ENCODE assay signal across 18 cellular contexts in genomic region chr9:100125913-100126312, GRCh38. TPM values are rescaled to one million over a fixed set of nuclear protein-coding genes. Genes with fewer than 3 reads are reported as not detected.
DNase-seq lines count a peak whose midpoint lies in the region; ATAC-seq and TF ChIP-seq lines count a peak whose summit lies in the region.
"Had no signal": no experiment of that assay in that cellular context is flagged by ENCODE, and none has a peak within 500 bp of the region (broad histone marks: within the 10 kb centered on the region; RNA-seq: fewer than 3 reads in every experiment).

No MANE protein-coding gene starts in this region.

- H3K9me3 ChIP-seq in IMR-90 (ENCODE audit: control insufficient read depth, insufficient read depth, low read length), result no peaks in the 10 kb centered on the region
- H3K9me3 ChIP-seq: BE2C, Caco-2 had no signal

- no peak overlapping the region for H3K4ac ChIP-seq in IMR-90 (ENCODE audit: low read depth, low read length)

- peaks cover 2% of the 10 kb centered on the region; the same call in 1 of the 2 replicates for H3K9me1 ChIP-seq in IMR-90 (ENCODE audit: insufficient read depth, low read length)

- no peak overlapping the region for H3K4me2 ChIP-seq in IMR-90 (ENCODE audit: low read depth, low read length)

- TF ChIP-seq CTCF in IMR-90 (conservative IDR thresholded peaks at IDR 0.05; ENCODE audit: low read depth, low read length) (no peak), epithelial cell of esophagus (IDR thresholded peaks at IDR 0.05; ENCODE audit: insufficient read depth, low read depth, low read length, missing control alignments) (no peak)

- H3K4me3 ChIP-seq in IMR-90 (ENCODE audit: insufficient read depth, low read depth, low read length) (no peak overlapping the region), epithelial cell of esophagus (ENCODE audit: low read length) (no peak overlapping the region)

- no peak overlapping the region for H4K8ac ChIP-seq in IMR-90 (ENCODE audit: low read depth in 2 of 2, low read length in 2 of 2)

- no peak overlapping the region for H2BK5ac ChIP-seq in IMR-90 (ENCODE audit: low read depth, low read length, poor library complexity, severe bottlenecking)

- in situ Hi-C loops in IMR-90 (cut with MboI; ENCODE audit: low sequenced_read_pairs), result no loop called here

- no peak overlapping the region for H3K27ac ChIP-seq in IMR-90 (ENCODE audit: insufficient read depth, low read length)

- no peak overlapping the region for H2AK5ac ChIP-seq in IMR-90 (ENCODE audit: low read depth, low read length)

- no TSS peak for BruUV-seq in IMR-90 (replicated peaks; lab: Mats Ljungman, UMichigan)

- no peak overlapping the region for H3K14ac ChIP-seq in IMR-90 (replicated peaks; ENCODE audit: low read depth, low read length)

- H2BK20ac ChIP-seq in IMR-90 (ENCODE audit: low read depth, low read length), result no peak overlapping the region

- no peak overlapping the region for H2AFZ ChIP-seq in IMR-90 (replicated peaks; ENCODE audit: low read length, poor library complexity)

- intact Hi-C loops in IMR-90 (cut with micrococcal nuclease), result loop anchor here (10.0 kb wide), 2 partner anchors 49 to 169 kb away; no protein-coding TSS in a partner anchor

- no peak for TF ChIP-seq POLR2A in IMR-90 (IDR thresholded peaks at IDR 0.05; ENCODE audit: low read depth, low read length)

- no CpG with 5 or more reads among the region's 2 CpGs for WGBS in IMR-90 (ENCODE audit: extremely low coverage in 2 of 2, insufficient read length in 1 of 2), 2 experiments

- no peak overlapping the region for H2BK120ac ChIP-seq in IMR-90 (ENCODE audit: low read depth, low read length)

- TF ChIP-seq RAD21 in IMR-90 (IDR thresholded peaks at IDR 0.05; ENCODE audit: low read length), result no peak

- no peak for ATAC-seq in IMR-90 (ENCODE audit: low read depth)
- no peak for ATAC-seq in HG02571 (IDR thresholded peaks at IDR 0.05; ENCODE audit: unreplicated experiment)

- peaks cover 3% of the 10 kb centered on the region; the same call in 1 of the 2 replicates for H3K4me1 ChIP-seq in IMR-90 (ENCODE audit: control insufficient read depth, insufficient read depth, low read length)
- H3K4me1 ChIP-seq: BE2C, Caco-2 had no signal

- no peak overlapping the region for H2AK9ac ChIP-seq in IMR-90 (replicated peaks; ENCODE audit: low read depth, low read length, poor library complexity)

- POLR2A ChIA-PET in IMR-90 (lab: Charles Lee; ENCODE audit: unreplicated experiment), result no interaction called here

- H3K23ac ChIP-seq in IMR-90 (ENCODE audit: low read depth, low read length), result no peak overlapping the region

- no peak overlapping the region for H4K5ac ChIP-seq in IMR-90 (ENCODE audit: low read depth, low read length)

- no peak overlapping the region for H3K18ac ChIP-seq in IMR-90 (ENCODE audit: low read depth, low read length)

- H3K36me3 ChIP-seq in IMR-90 (ENCODE audit: control insufficient read depth, insufficient read depth, low read length), result 0 out of 2 replicates have a peak, but pooled peaks cover 2% of the 10 kb centered on the region

- 0 out of 2 replicates have a peak, but pooled peaks cover 4% of the 10 kb centered on the region for H4K20me1 ChIP-seq in IMR-90 (ENCODE audit: insufficient read depth, low read length)

- dilution Hi-C loops in IMR-90 (cut with HindIII; ENCODE audit: low sequenced_read_pairs, unreplicated experiment), result no loop called here

- H3K27me3 ChIP-seq in IMR-90 (ENCODE audit: control insufficient read depth, insufficient read depth, low read length), result no peaks in the 10 kb centered on the region
- H3K27me3 ChIP-seq: BE2C had no signal

- CTCF ChIA-PET in IMR-90 (lab: Yijun Ruan, JAX), result interaction anchor here (0.6 kb wide), 1 partner anchor 248 kb away, joined by 3 read pairs; no protein-coding TSS in a partner anchor

- H2BK15ac ChIP-seq in IMR-90 (ENCODE audit: low read depth, low read length), result no peak overlapping the region

- H3K9ac ChIP-seq in IMR-90 (ENCODE audit: low read depth, low read length), result no peak overlapping the region

- H3K56ac ChIP-seq in IMR-90 (ENCODE audit: extremely low read depth, insufficient read depth, low read length), result no peak overlapping the region

- peaks cover 6 to 12% of the 10 kb centered on the region in 2 experiments; a peak in 3 of 4 replicates for H3K79me1 ChIP-seq in IMR-90 (ENCODE audit: low read depth in 1 of 2, low read length in 2 of 2)

- DNase-seq in EH (ENCODE audit: low read depth), result peak; percentile 1
- no peak for DNase-seq in IMR-90
- peak; percentile 17 for DNase-seq in epithelial cell of esophagus (ENCODE audit: low read depth)
- peak; percentile 22 for DNase-seq in fibroblast of peridontal ligament (ENCODE audit: extremely low read depth)
- no peak for DNase-seq in activated CD4-positive, CD25-positive, alpha-beta regulatory T cell treated with anti-CD3 and anti-CD28 coated beads, Interleukin-2, amount 50 U/mL, for 72 hours
- DNase-seq in NCI-H187 treated with DMSO at 0.1 percent for 48 hours (lab: John Stamatoyannopoulos, UW), result no peak
- DNase-seq: ACHN; BE2C; C1 segment of cervical spinal cord; Caco-2; CD4-positive, alpha-beta T cell; DMS79; GF-D8; GOT3; H9; Karpas-422; KBM-7 had no signal

- H4K91ac ChIP-seq in IMR-90 (ENCODE audit: insufficient read depth, low read depth, low read length), result no peak overlapping the region

TF ChIP-seq in IMR-90, 13 proteins besides CTCF, POLR2A, EP300 and RAD21:
- TF ChIP-seq MAFK (IDR thresholded peaks at IDR 0.05; ENCODE audit: low read depth, low read length) (peak; percentile 42; the same call in 1 of the 2 replicates), BHLHE40 (IDR thresholded peaks at IDR 0.05; ENCODE audit: low read depth, low read length) (no peak)

RNA-seq across cellular contexts. Expression of gene INVS, which starts 26.9 kb away (rescaled TPM):
- 25.3 and 33.5 TPM in 2 replicates for total RNA-seq in IMR-90 (2012; rRNA removed)
- 7.9 and 9.2 TPM in 2 replicates for polyA plus RNA-seq in IMR-90 (2012; rRNA removed)
- 3.0 and 4.6 TPM in 2 replicates for polyA plus RNA-seq in IMR-90 (2012; cell fraction: cytosol; rRNA removed)
- 7.2 and 25.0 TPM in 2 replicates for polyA plus RNA-seq in IMR-90 (2012; cell fraction: nucleus; rRNA removed; ENCODE audit: low replicate concordance)

RNA-seq across cellular contexts. Expression of gene ERP44, which starts 27.1 kb away (rescaled TPM):
- total RNA-seq in IMR-90 (2012; rRNA removed), result 9.1 and 16.1 TPM in 2 replicates
- polyA plus RNA-seq in IMR-90 (2012; rRNA removed), result 11.6 and 13.5 TPM in 2 replicates
- 2.9 and 3.1 TPM in 2 replicates for polyA plus RNA-seq in IMR-90 (2012; cell fraction: cytosol; rRNA removed)
- polyA plus RNA-seq in IMR-90 (2012; cell fraction: nucleus; rRNA removed; ENCODE audit: low replicate concordance), result 1.3 and 6.6 TPM in 2 replicates

Comparison
In these comparisons a context has a peak if more than half of its experiments do, and no peak if none do; other contexts are left out.
1. DNase-seq: peak in EH (single experiment), epithelial cell of esophagus (single experiment) and fibroblast of peridontal ligament (single experiment); none in IMR-90 (single experiment), activated CD4-positive, CD25-positive, alpha-beta regulatory T cell treated with anti-CD3 and anti-CD28 coated beads, Interleukin-2, amount 50 U/mL, for 72 hours (single experiment) and NCI-H187 treated with DMSO at 0.1 percent for 48 hours (single experiment).